In the genomic region with DNA sequence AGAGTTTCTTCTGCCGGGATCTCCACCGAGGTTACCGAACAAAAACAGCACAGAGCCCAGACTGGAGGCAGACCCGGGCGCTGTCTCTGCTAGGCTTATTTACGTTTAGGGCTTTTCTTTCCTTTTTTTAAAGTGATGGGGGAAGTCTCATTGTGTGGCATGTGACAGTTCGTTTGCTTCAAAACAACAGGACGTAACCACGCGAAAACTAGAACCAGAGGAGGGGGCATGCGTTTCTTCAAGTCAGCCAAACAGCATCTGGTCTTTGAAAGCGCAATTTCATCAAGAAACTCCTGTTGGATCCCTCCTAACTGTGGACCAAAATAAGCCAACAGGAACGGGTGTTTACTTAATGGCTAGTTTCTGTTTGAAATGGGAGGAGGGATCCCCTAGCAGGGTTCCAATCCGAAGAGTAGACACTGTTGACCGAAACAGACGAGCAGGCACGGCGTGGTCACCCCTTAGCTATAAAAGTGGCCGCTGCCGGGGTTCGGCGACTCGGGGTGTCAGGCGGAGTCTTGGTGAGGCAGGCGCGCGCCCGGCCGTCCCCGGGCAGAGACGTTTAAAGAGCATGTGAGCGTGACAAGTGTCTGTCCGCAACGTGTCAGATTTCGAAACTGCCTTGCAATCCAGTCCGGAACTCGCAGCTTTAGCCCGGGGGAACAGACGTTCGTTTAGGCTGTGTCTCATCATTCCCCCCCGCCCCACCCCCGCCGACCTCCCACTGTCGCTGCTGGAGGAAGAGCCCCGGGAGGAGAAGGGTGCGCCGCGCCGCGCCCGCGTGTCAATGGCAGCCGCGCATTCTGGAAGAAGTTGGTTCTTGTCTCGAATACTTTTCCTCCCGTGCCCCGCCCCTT, we compare ENCODE assay signal across 8 cellular contexts. TPM values are rescaled to one million over a fixed set of nuclear protein-coding genes. Genes with fewer than 3 reads are reported as not detected.
DNase-seq lines count a peak whose midpoint lies in the region; ATAC-seq and TF ChIP-seq lines count a peak whose summit lies in the region.

No MANE protein-coding gene starts in this region.

- H3K4me1 ChIP-seq in DOHH2 (ENCODE audit: control insufficient read depth, low read length) (peaks cover 47% of the 10 kb centered on the region), adipocyte (ENCODE audit: control insufficient read depth, insufficient read depth, low read length) (peaks cover 23% of the 10 kb centered on the region), rectal smooth muscle tissue (ENCODE audit: control insufficient read depth, insufficient read depth, low read length) (peaks cover 8% of the 10 kb centered on the region), vagina (peaks cover 23% of the 10 kb centered on the region)

- peak overlapping the region; percentile 79 for H3K4me2 ChIP-seq in DOHH2 (ENCODE audit: low read length)

- ATAC-seq in GM21529 (IDR thresholded peaks at IDR 0.05; ENCODE audit: unreplicated experiment) (peak; percentile 45), left cardiac atrium (peak; percentile 29 to 30)

- intact Hi-C loops in left cardiac atrium (cut with DNase I) (loop anchor here (2.0 to 5.0 kb wide), 2 partner anchors 143 to 146 kb away; no protein-coding TSS in a partner anchor), vagina (cut with DNase I) (loop anchor here (2.0 to 10.0 kb wide), 4 partner anchors 146 to 216 kb away; no protein-coding TSS in a partner anchor)

- in situ Hi-C loops in KBM-7 (cut with MboI; ENCODE audit: low pct_unique_long_range_greater_than_20kb, low sequenced_read_pairs): no loop called here

- DNase-seq in KBM-7 (peak; percentile 87), SW480 (ENCODE audit: low spot score) (peak; percentile 91), adipocyte (ENCODE audit: low read depth) (peak; percentile 98), left cardiac atrium (peak; percentile 88), vagina (ENCODE audit: extremely low spot score in 2 of 2) (peak in 1 of 2 donors; percentile 98)

- H3K27ac ChIP-seq in DOHH2 (ENCODE audit: low read depth, low read length) (peak overlapping the region; percentile 88), rectal smooth muscle tissue (ENCODE audit: low read depth, low read length) (peak overlapping the region; percentile 99), vagina (peak overlapping the region; percentile 99)

- H3K27me3 ChIP-seq in DOHH2 (ENCODE audit: control insufficient read depth, low read length) (peaks cover 9% of the 10 kb centered on the region; the same call in 1 of the 2 replicates), adipocyte (replicated peaks; ENCODE audit: control insufficient read depth, insufficient read depth, low read length) (no peaks in the 10 kb centered on the region), rectal smooth muscle tissue (ENCODE audit: control insufficient read depth, insufficient read depth, low read length) (no peaks in the 10 kb centered on the region), vagina (no peaks in the 10 kb centered on the region)

- H3K4me3 ChIP-seq in DOHH2 (ENCODE audit: low read length) (peak overlapping the region; percentile 96), adipocyte (ENCODE audit: low read length) (peak overlapping the region; percentile 96), rectal smooth muscle tissue (ENCODE audit: low read length) (peak overlapping the region; percentile 97), vagina (peak overlapping the region; percentile 74 to 89)

- H3K9me3 ChIP-seq in DOHH2 (ENCODE audit: control insufficient read depth, insufficient read depth, low read length) (no peaks in the 10 kb centered on the region), adipocyte (ENCODE audit: control insufficient read depth, low read length) (no peaks in the 10 kb centered on the region), vagina (no peaks in the 10 kb centered on the region)

- H3K9me2 ChIP-seq in DOHH2 (replicated peaks; ENCODE audit: control insufficient read depth, low read length): no peaks in the 10 kb centered on the region

- TF ChIP-seq POLR2A in vagina (IDR thresholded peaks at IDR 0.05): peak in 1 of 2 donors; percentile 80

- H3K9ac ChIP-seq in adipocyte (ENCODE audit: low read length): peak overlapping the region; percentile 99
- H3K9ac ChIP-seq in rectal smooth muscle tissue (ENCODE audit: low read length): peak overlapping the region; percentile 88

- no peaks in the 10 kb centered on the region for H4K20me1 ChIP-seq in DOHH2 (ENCODE audit: control insufficient read depth, insufficient read depth, low read depth, low read length)

- TF ChIP-seq CTCF in DOHH2 (IDR thresholded peaks at IDR 0.05; ENCODE audit: low read depth, low read length, poor library complexity, severe bottlenecking) (no peak), vagina (IDR thresholded peaks at IDR 0.05) (no peak)

- H3F3A ChIP-seq in DOHH2 (ENCODE audit: control insufficient read depth, insufficient read depth): peaks cover 19% of the 10 kb centered on the region

- H3K36me3 ChIP-seq in DOHH2 (ENCODE audit: control insufficient read depth, low read length): no peaks in the 10 kb centered on the region
- no peaks in the 10 kb centered on the region for H3K36me3 ChIP-seq in adipocyte (ENCODE audit: control insufficient read depth, insufficient read depth, low read length, severe bottlenecking)
- H3K36me3 ChIP-seq in rectal smooth muscle tissue (ENCODE audit: control insufficient read depth, insufficient read depth, low read length): no peaks in the 10 kb centered on the region
- no peaks in the 10 kb centered on the region for H3K36me3 ChIP-seq in vagina

- peaks cover 36% of the 10 kb centered on the region for H3K79me2 ChIP-seq in DOHH2 (ENCODE audit: control insufficient read depth, low read length)

RNA-seq across cellular contexts. Expression of gene TGIF1, which starts 0.9 kb away (rescaled TPM):
- 10 to 100 TPM; 12.0 to 22.9 TPM for total RNA-seq in left cardiac atrium
- 60.9 TPM for total RNA-seq in vagina
